In genomic region chr1:118143136-118143535, GRCh38 we compare ENCODE assay signal across 24 cellular contexts. TPM values are rescaled to one million over a fixed set of nuclear protein-coding genes. Genes with fewer than 3 reads are reported as not detected.
"Had no signal": no experiment of that assay in that cellular context is flagged by ENCODE, and none has a peak within 500 bp of the region (broad histone marks: within the 10 kb centered on the region; RNA-seq: fewer than 3 reads in every experiment).

No MANE protein-coding gene starts in this region.

- H3K9me3 Mint-ChIP-seq: activated CD4-positive, alpha-beta T cell treated with anti-CD3 and anti-CD28 coated beads, Interleukin-2, amount 10 ng/mL, durations not matched to agents 24 days and 14 days; activated naive CD4-positive, alpha-beta T cell treated with anti-CD3 and anti-CD28 coated beads, Interleukin-2, amount 10 ng/mL, durations not matched to agents 7 days and 5 days; activated T-cell treated with anti-CD3 and anti-CD28 coated beads, Interleukin-2, amount 50 U/mL, for 72 hours; activated T-helper 2 cell treated with anti-CD3 and anti-CD28 coated beads, Interferon-gamma antibody, Interleukin-2, Interleukin-4, amounts not matched to agents 10 μg/mL and 5 μg/mL and 100 μg/mL, durations not matched to agents 14 hours and 24 hours and 36 hours had no signal

- H3K4me1 Mint-ChIP-seq: activated B cell treated with CpG ODN at 0.5 μM for 24 hours; activated CD4-positive, alpha-beta T cell treated with anti-CD3 and anti-CD28 coated beads, Interleukin-2, amount 10 ng/mL, durations not matched to agents 24 days and 14 days; activated naive CD4-positive, alpha-beta T cell treated with anti-CD3 and anti-CD28 coated beads, Interleukin-2, amount 10 ng/mL, durations not matched to agents 7 days and 5 days; activated naive CD8-positive, alpha-beta T cell treated with anti-CD3 and anti-CD28 coated beads for 36 hours; T-cell had no signal

- ATAC-seq: activated T-cell treated with anti-CD3 and anti-CD28 coated beads, Interleukin-2, amount 50 U/mL, for 72 hours; PC-3 had no signal

- DNase-seq: activated B cell treated with CpG ODN at 0.5 μM for 24 hours; activated CD4-positive, alpha-beta T cell treated with anti-CD3 and anti-CD28 coated beads for 1 hour; activated CD4-positive, alpha-beta T cell treated with anti-CD3 and anti-CD28 coated beads, Interleukin-2, amount 10 ng/mL, durations not matched to agents 24 days and 14 days; activated CD4-positive, alpha-beta T cell treated with anti-CD3 and anti-CD28 coated beads, Interleukin-2, amount 50 U/mL, for 48 hours; activated CD8-positive, alpha-beta memory T cell treated with anti-CD3 and anti-CD28 coated beads for 24 hours; activated gamma-delta T cell treated with Interleukin-2 at 50 U/mL for 16 hours; activated naive CD4-positive, alpha-beta T cell treated with anti-CD3 and anti-CD28 coated beads, Interleukin-2, amount 10 ng/mL, durations not matched to agents 7 days and 5 days; activated naive CD8-positive, alpha-beta T cell treated with anti-CD3 and anti-CD28 coated beads for 36 hours; activated T-cell treated with anti-CD3 and anti-CD28 coated beads, Interleukin-2, amount 50 U/mL, for 72 hours; central memory CD4-positive, alpha-beta T cell; KG1; NCI-H1092; NCI-H1417; NCI-H2029; NCI-H2107; NCI-H510A treated with DMSO at 0.1 percent for 48 hours; NCI-H69; PC-3; T-cell; T-helper 2 cell had no signal

- H3K27ac ChIP-seq: SK-N-MC had no signal

- H3K4me3 Mint-ChIP-seq: activated B cell treated with CpG ODN at 0.5 μM for 24 hours; activated CD4-positive, alpha-beta T cell treated with anti-CD3 and anti-CD28 coated beads, Interleukin-2, amount 10 ng/mL, durations not matched to agents 24 days and 14 days; activated naive CD4-positive, alpha-beta T cell treated with anti-CD3 and anti-CD28 coated beads, Interleukin-2, amount 10 ng/mL, durations not matched to agents 7 days and 5 days; activated naive CD8-positive, alpha-beta T cell treated with anti-CD3 and anti-CD28 coated beads for 36 hours; activated T-cell treated with anti-CD3 and anti-CD28 coated beads, Interleukin-2, amount 50 U/mL, for 72 hours; T-cell had no signal

- H3K36me3 Mint-ChIP-seq: activated naive CD4-positive, alpha-beta T cell treated with anti-CD3 and anti-CD28 coated beads, Interleukin-2, amount 10 ng/mL, durations not matched to agents 7 days and 5 days; activated naive CD8-positive, alpha-beta T cell treated with anti-CD3 and anti-CD28 coated beads for 36 hours; T-cell had no signal

- H3K4me3 ChIP-seq: SK-N-MC had no signal

- H3K27me3 Mint-ChIP-seq: activated naive CD4-positive, alpha-beta T cell treated with anti-CD3 and anti-CD28 coated beads, Interleukin-2, amount 10 ng/mL, durations not matched to agents 7 days and 5 days had no signal

- H3K27ac Mint-ChIP-seq: activated B cell treated with CpG ODN at 0.5 μM for 24 hours; activated CD4-positive, alpha-beta T cell treated with anti-CD3 and anti-CD28 coated beads, Interleukin-2, amount 10 ng/mL, durations not matched to agents 24 days and 14 days; activated naive CD4-positive, alpha-beta T cell treated with anti-CD3 and anti-CD28 coated beads, Interleukin-2, amount 10 ng/mL, durations not matched to agents 7 days and 5 days; activated naive CD8-positive, alpha-beta T cell treated with anti-CD3 and anti-CD28 coated beads for 36 hours; activated T-cell treated with anti-CD3 and anti-CD28 coated beads, Interleukin-2, amount 50 U/mL, for 72 hours; activated T-helper 2 cell treated with anti-CD3 and anti-CD28 coated beads, Interferon-gamma antibody, Interleukin-2, Interleukin-4, amounts not matched to agents 10 μg/mL and 5 μg/mL and 100 μg/mL, durations not matched to agents 14 hours and 24 hours and 36 hours; T-cell had no signal

RNA-seq across cellular contexts. Expression of gene SPAG17, which starts 41.9 kb away (rescaled TPM):
- total RNA-seq: activated B cell treated with CpG ODN at 0.5 μM for 24 hours; activated CD4-positive, alpha-beta T cell treated with anti-CD3 and anti-CD28 coated beads, Interleukin-2, amount 10 ng/mL, durations not matched to agents 24 days and 14 days; activated naive CD8-positive, alpha-beta T cell treated with anti-CD3 and anti-CD28 coated beads for 36 hours; activated T-cell treated with anti-CD3 and anti-CD28 coated beads, Interleukin-2, amount 50 U/mL, for 72 hours; activated T-helper 2 cell treated with anti-CD3 and anti-CD28 coated beads, Interferon-gamma antibody, Interleukin-2, Interleukin-4, amounts not matched to agents 10 μg/mL and 5 μg/mL and 100 μg/mL, durations not matched to agents 14 hours and 24 hours and 36 hours; LHCN-M2; M059J; PC-3; T-cell had no signal
